ENCODE assay signal across 2 cellular contexts in genomic region chr11:61539009-61539408, GRCh38.
TF ChIP-seq lines count a peak whose summit lies in the region.

No MANE protein-coding gene starts in this region.

TF ChIP-seq in IMR-90, 13 proteins besides CTCF, POLR2A, EP300 and RAD21:
- no peak for TF ChIP-seq RFX5 (IDR thresholded peaks at IDR 0.05; ENCODE audit: low read depth, low read length)
- no peak for TF ChIP-seq CHD1 (IDR thresholded peaks at IDR 0.05; ENCODE audit: low read depth, low read length)
- TF ChIP-seq MXI1 (IDR thresholded peaks at IDR 0.05; ENCODE audit: borderline replicate concordance, low read depth, low read length), result no peak
- TF ChIP-seq USF2 (IDR thresholded peaks at IDR 0.05; ENCODE audit: low read depth, low read length), result no peak
- TF ChIP-seq NFE2L2 (IDR thresholded peaks at IDR 0.05; ENCODE audit: low read depth, low read length), result no peak
- no peak for TF ChIP-seq RCOR1 (IDR thresholded peaks at IDR 0.05; ENCODE audit: insufficient replicate concordance, low read length)
- TF ChIP-seq ELK1 (IDR thresholded peaks at IDR 0.05; ENCODE audit: borderline replicate concordance, low read depth, low read length), result no peak
- no peak for TF ChIP-seq MAFK (IDR thresholded peaks at IDR 0.05; ENCODE audit: low read depth, low read length)
- no peak for TF ChIP-seq SMC3 (IDR thresholded peaks at IDR 0.05; ENCODE audit: low read depth, low read length)
- no peak for TF ChIP-seq BHLHE40 (IDR thresholded peaks at IDR 0.05; ENCODE audit: low read depth, low read length)
- TF ChIP-seq FOS (IDR thresholded peaks at IDR 0.05; ENCODE audit: low read depth, low read length), result no peak
- no peak for TF ChIP-seq CEBPB (IDR thresholded peaks at IDR 0.05; ENCODE audit: low read depth, low read length)

TF ChIP-seq in H1, 55 proteins besides CTCF, POLR2A, EP300 and RAD21:
- TF ChIP-seq ASH2L (IDR thresholded peaks at IDR 0.05; ENCODE audit: low read length), result no peak
